Comparison of ENCODE assay signal across 1 cellular context in the genomic region with DNA sequence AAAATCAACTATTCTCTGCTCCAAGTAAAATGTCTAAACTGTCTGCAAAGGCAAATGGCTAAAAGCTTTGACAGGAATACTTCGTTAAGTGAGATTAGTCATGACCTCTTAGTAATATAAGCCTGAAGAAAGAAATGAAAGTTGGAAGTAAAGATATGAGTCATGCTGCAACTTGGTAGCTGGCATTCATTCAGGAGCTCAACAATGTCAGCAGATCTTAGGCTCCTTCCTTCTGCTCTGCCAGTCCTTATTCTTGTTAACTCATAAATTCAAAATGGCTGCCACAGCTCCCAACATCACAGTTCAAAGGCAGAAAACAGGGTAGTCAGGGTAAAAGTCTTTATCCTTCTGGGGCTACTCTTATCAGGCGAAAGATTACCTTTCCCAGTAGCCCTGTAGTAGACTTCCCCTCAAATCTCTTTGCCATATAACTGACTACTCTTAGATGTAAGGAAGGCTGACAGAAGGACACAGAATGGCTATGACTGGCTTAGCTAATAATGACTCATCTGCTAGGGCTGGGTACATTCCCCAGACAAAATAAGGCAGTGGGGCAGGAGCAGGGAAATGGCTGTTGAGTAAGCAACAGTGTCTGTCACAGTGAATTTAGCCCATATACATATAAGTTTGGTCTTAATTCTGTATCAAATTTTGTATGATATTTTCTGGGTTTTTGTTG.
TF ChIP-seq lines count a peak whose summit lies in the region.

No MANE protein-coding gene starts in this region.

TF ChIP-seq in SK-N-SH, 30 proteins besides CTCF, POLR2A, EP300 and RAD21 (continued from another document):
- peak; percentile 64 for TF ChIP-seq TCF12 (IDR thresholded peaks at IDR 0.05)
TF ChIP-seq in SK-N-SH: peak in this region for 12.
